Comparison of ENCODE assay signal across 1 cellular context in the genomic region with DNA sequence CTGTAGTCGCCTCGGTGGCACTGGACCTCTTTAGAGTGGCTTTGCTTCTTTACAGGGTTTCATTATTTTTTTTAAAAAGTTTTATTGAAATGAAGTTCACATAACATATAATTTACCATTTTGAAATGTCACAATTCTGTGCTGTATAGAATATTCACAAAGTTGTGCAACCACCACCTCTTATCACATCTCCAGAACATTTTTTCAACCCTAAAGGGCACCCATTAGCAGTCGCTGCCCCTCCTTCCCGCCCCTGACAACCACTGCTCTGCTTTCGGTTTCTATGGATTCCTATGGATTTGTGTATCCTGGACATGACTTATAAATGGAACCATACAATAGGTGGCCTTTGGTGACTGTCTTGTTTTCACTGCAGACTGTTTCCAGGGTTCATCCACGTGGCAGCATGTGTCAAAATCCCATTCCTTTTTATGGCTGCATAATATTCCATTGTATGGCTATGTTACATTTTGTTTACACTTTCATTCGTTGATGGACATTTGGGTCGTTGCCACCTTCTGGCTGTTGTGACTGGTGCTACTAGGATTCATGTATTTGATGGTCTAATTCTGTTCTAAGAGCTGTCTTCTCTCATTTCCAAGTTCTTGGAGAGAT.
TF ChIP-seq lines count a peak whose summit lies in the region.

No MANE protein-coding gene starts in this region.

TF ChIP-seq in HepG2, 621 proteins besides CTCF, POLR2A, EP300 and RAD21:
- TF ChIP-seq CEBPB (IDR thresholded peaks at IDR 0.05; ENCODE audit: borderline replicate concordance, low read depth, low read length) (peak; percentile 45; the same call in 1 of the 2 replicates), TFDP1 (CRISPR knock-in tag; IDR thresholded peaks at IDR 0.05; ENCODE audit: borderline replicate concordance) (no peak), GRHL1 (CRISPR knock-in tag; conservative IDR thresholded peaks at IDR 0.05) (no peak), SP1 (IDR thresholded peaks at IDR 0.05) (no peak), SP1 (CRISPR knock-in tag; IDR thresholded peaks at IDR 0.05) (no peak), ZMYM3 (CRISPR knock-in tag; IDR thresholded peaks at IDR 0.05) (peak; percentile 59), MTA3 (CRISPR knock-in tag; IDR thresholded peaks at IDR 0.05) (no peak), TEAD2 (CRISPR knock-in tag; IDR thresholded peaks at IDR 0.05) (no peak), ZNF367 (CRISPR knock-in tag; IDR thresholded peaks at IDR 0.05; ENCODE audit: borderline replicate concordance) (no peak), ZNF382 (CRISPR knock-in tag; IDR thresholded peaks at IDR 0.05; ENCODE audit: borderline replicate concordance) (no peak), ZNF547 (CRISPR knock-in tag; IDR thresholded peaks at IDR 0.05) (no peak), AKAP8 (CRISPR knock-in tag; IDR thresholded peaks at IDR 0.05) (no peak), KDM1A (CRISPR knock-in tag; IDR thresholded peaks at IDR 0.05) (peak; percentile 17; the same call in 1 of the 2 replicates), TCF12 (IDR thresholded peaks at IDR 0.05) (no peak), TCF12 (CRISPR knock-in tag; IDR thresholded peaks at IDR 0.05) (no peak), RCOR2 (CRISPR knock-in tag; IDR thresholded peaks at IDR 0.05) (peak; percentile 60; the same call in 1 of the 2 replicates), MED8 (CRISPR knock-in tag; IDR thresholded peaks at IDR 0.05; ENCODE audit: insufficient replicate concordance) (no peak), SMAD1 (CRISPR knock-in tag; IDR thresholded peaks at IDR 0.05; ENCODE audit: borderline replicate concordance, low read depth) (no peak), SOX5 (CRISPR knock-in tag; IDR thresholded peaks at IDR 0.05; ENCODE audit: borderline replicate concordance) (no peak), ZNF770 (CRISPR knock-in tag; IDR thresholded peaks at IDR 0.05) (no peak), GFI1 (CRISPR knock-in tag; IDR thresholded peaks at IDR 0.05; ENCODE audit: borderline replicate concordance) (no peak), ARID3A (IDR thresholded peaks at IDR 0.05; ENCODE audit: low read depth, low read length) (no peak), GPN1 (CRISPR knock-in tag; IDR thresholded peaks at IDR 0.05; ENCODE audit: borderline replicate concordance) (no peak), ARNTL (CRISPR knock-in tag; IDR thresholded peaks at IDR 0.05) (no peak)
- TF ChIP-seq, protein P1, sequence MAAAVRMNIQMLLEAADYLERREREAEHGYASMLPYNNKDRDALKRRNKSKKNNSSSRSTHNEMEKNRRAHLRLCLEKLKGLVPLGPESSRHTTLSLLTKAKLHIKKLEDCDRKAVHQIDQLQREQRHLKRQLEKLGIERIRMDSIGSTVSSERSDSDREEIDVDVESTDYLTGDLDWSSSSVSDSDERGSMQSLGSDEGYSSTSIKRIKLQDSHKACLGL (CRISPR knock-in tag; IDR thresholded peaks at IDR 0.05), result no peak
